In genomic region chr13:62388515-62388914, GRCh38 we compare ENCODE assay signal across 1 cellular context.
TF ChIP-seq lines count a peak whose summit lies in the region.

No MANE protein-coding gene starts in this region.

TF ChIP-seq in SK-N-SH treated with all-trans-retinoic acid at 6 μM for 48 hours, 23 proteins besides CTCF, POLR2A, EP300 and RAD21 (continued from another document):
- TF ChIP-seq TOX (CRISPR knock-in tag; IDR thresholded peaks at IDR 0.05; ENCODE audit: borderline replicate concordance) (no peak), RARB (CRISPR knock-in tag; IDR thresholded peaks at IDR 0.05) (no peak), OSR1 (CRISPR knock-in tag; IDR thresholded peaks at IDR 0.05) (no peak), SNAI2 (CRISPR knock-in tag; IDR thresholded peaks at IDR 0.05) (no peak), GLIS3 (CRISPR knock-in tag; IDR thresholded peaks at IDR 0.05) (no peak), ZNF8 (CRISPR knock-in tag; IDR thresholded peaks at IDR 0.05) (no peak)
- TF ChIP-seq, protein P1, sequence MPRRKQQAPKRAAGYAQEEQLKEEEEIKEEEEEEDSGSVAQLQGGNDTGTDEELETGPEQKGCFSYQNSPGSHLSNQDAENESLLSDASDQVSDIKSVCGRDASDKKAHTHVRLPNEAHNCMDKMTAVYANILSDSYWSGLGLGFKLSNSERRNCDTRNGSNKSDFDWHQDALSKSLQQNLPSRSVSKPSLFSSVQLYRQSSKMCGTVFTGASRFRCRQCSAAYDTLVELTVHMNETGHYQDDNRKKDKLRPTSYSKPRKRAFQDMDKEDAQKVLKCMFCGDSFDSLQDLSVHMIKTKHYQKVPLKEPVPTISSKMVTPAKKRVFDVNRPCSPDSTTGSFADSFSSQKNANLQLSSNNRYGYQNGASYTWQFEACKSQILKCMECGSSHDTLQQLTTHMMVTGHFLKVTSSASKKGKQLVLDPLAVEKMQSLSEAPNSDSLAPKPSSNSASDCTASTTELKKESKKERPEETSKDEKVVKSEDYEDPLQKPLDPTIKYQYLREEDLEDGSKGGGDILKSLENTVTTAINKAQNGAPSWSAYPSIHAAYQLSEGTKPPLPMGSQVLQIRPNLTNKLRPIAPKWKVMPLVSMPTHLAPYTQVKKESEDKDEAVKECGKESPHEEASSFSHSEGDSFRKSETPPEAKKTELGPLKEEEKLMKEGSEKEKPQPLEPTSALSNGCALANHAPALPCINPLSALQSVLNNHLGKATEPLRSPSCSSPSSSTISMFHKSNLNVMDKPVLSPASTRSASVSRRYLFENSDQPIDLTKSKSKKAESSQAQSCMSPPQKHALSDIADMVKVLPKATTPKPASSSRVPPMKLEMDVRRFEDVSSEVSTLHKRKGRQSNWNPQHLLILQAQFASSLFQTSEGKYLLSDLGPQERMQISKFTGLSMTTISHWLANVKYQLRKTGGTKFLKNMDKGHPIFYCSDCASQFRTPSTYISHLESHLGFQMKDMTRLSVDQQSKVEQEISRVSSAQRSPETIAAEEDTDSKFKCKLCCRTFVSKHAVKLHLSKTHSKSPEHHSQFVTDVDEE (CRISPR knock-in tag; IDR thresholded peaks at IDR 0.05): no peak
